9 cellular contexts compared by ENCODE assay signal in the genomic region with DNA sequence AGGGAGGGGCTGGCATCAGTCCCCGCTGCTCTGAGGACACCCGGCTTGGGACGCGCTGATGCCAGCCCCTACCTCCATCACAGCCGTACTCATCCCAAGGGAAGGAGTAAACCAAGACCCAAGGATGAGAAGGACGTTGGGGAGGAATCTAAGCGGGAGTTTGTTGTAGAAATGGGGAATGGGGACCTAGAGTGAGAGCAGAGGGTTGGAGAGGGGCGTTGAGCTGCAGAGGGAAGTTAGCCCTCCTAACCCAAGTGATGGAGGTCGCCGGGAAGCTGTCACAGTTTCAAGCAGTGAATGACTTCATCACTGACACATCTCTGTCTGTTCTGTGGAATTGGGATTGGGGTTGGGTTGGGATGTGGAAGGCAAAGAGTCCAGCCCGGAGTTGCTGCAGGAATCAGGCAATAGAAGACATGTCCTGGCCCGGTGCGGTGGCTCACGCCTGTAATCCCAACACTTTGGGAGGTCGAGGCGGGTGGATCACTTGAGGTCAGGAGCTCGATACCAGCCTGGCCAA. TPM values are rescaled to one million over a fixed set of nuclear protein-coding genes. Genes with fewer than 3 reads are reported as not detected.
A peak's percentile ranks its signal among the peaks of the same experiment; 100 is the strongest.
DNase-seq lines count a peak whose midpoint lies in the region; ATAC-seq, FAIRE-seq and TF ChIP-seq lines count a peak whose summit lies in the region.
"Had no signal": no experiment of that assay in that cellular context is flagged by ENCODE, and none has a peak within 500 bp of the region (broad histone marks: within the 10 kb centered on the region; RNA-seq: fewer than 3 reads in every experiment).

No MANE protein-coding gene starts in this region.

- FAIRE-seq in A549 (lab: Jason Lieb, UNC), result no peak

- intact Hi-C loops in colonic mucosa (cut with DNase I) (loop anchor here (10.0 kb wide), 1 partner anchor 159 kb away; the partner anchor contains the start of gene PTBP3), thyroid gland (cut with DNase I) (loop anchor here (10.0 kb wide), 1 partner anchor 149 kb away; no protein-coding TSS in a partner anchor)

- H3K4me3 ChIP-seq in A549 (peak overlapping the region; percentile 87), colonic mucosa (peak overlapping the region; percentile 44), mucosa of rectum (ENCODE audit: low read length in 2 of 2) (peak overlapping the region; percentile 73 to 78), thyroid gland (replicated peaks in 1 of 3) (peak overlapping the region in 1 of 3 donors; percentile 68)

- POLR2A ChIA-PET in A549 (lab: Yijun Ruan, JAX), result interaction anchor here (1.3 to 2.8 kb wide), 2 partner anchors 56 to 158 kb away, joined by 3 to 10 read pairs; partner anchors contain the start of gene PTBP3

- DNase-seq in A549 (ENCODE audit: low read depth in 1 of 2, low spot score in 1 of 2) (peak in 1 of 2 experiments; percentile 30), HuH-7 (ENCODE audit: low spot score) (peak; percentile 37), colonic mucosa (no peak), thyroid gland (no peak)
- DNase-seq: NCI-H1436 treated with DMSO at 0.1 percent for 48 hours had no signal

- H3K27me3 ChIP-seq in colonic mucosa (no peaks in the 10 kb centered on the region), mucosa of rectum (ENCODE audit: control insufficient read depth in 2 of 2, insufficient read depth in 2 of 2, low read length in 2 of 2) (no peaks in the 10 kb centered on the region), thyroid gland (no peaks in the 10 kb centered on the region)

- CTCF ChIA-PET in A549 (lab: Yijun Ruan, JAX), result interaction anchor here (0.8 to 3.1 kb wide), 6 partner anchors 9 to 186 kb away, joined by 3 to 12 read pairs (median 8); partner anchors contain the start of gene PTBP3

- TF ChIP-seq RAD21 in A549 (conservative IDR thresholded peaks at IDR 0.05 in 1 of 2, IDR thresholded peaks at IDR 0.05 in 1 of 2), result no peak

- H3K36me3 ChIP-seq in colonic mucosa (no peaks in the 10 kb centered on the region), mucosa of rectum (ENCODE audit: control insufficient read depth in 2 of 2, insufficient read depth in 2 of 2, low read length in 2 of 2) (no peaks in the 10 kb centered on the region), thyroid gland (no peaks in the 10 kb centered on the region)

- peak overlapping the region; percentile 99 for H3K27ac ChIP-seq in A549
- peak overlapping the region; percentile 77 for H3K27ac ChIP-seq in colonic mucosa
- peak overlapping the region; percentile 95 for H3K27ac ChIP-seq in mucosa of rectum (ENCODE audit: low read depth in 2 of 2, low read length in 2 of 2)
- H3K27ac ChIP-seq in thyroid gland, result no peak overlapping the region

- H3K9me3 ChIP-seq in A549 (no peaks in the 10 kb centered on the region), colonic mucosa (no peaks in the 10 kb centered on the region), mucosa of rectum (ENCODE audit: control insufficient read depth in 2 of 2, low read length in 2 of 2) (no peaks in the 10 kb centered on the region), thyroid gland (no peaks in the 10 kb centered on the region)

- no peak for TF ChIP-seq EP300 in A549 (IDR thresholded peaks at IDR 0.05)

- TF ChIP-seq CTCF in A549 (IDR thresholded peaks at IDR 0.05) (no peak), colonic mucosa (IDR thresholded peaks at IDR 0.05) (no peak), thyroid gland (IDR thresholded peaks at IDR 0.05) (no peak)

- H3K9ac ChIP-seq in colonic mucosa (ENCODE audit: low read depth in 2 of 2, low read length in 2 of 2) (peak overlapping the region; percentile 79 to 87), mucosa of rectum (ENCODE audit: low read depth in 1 of 2, low read length in 2 of 2) (peak overlapping the region; percentile 79 to 92)

- 88% methylated on average over 17 of the region's 17 CpGs for WGBS in A549 (ENCODE audit: missing lambda C conversion rate)
- 57 to 70% methylated on average over 17 of the region's 17 CpGs for WGBS in thyroid gland, 2 donors

- ATAC-seq in A549 (peak in 1 of 2 experiments; percentile 29; a peak in 3 of 6 replicates), GM19395 (IDR thresholded peaks at IDR 0.05; ENCODE audit: unreplicated experiment) (no peak), GM21381 (IDR thresholded peaks at IDR 0.05; ENCODE audit: unreplicated experiment) (no peak), GM18517 (IDR thresholded peaks at IDR 0.05; ENCODE audit: unreplicated experiment) (no peak)

- no peak; the same call in 1 of the 2 replicates for TF ChIP-seq POLR2A in A549 (IDR thresholded peaks at IDR 0.05; ENCODE audit: low read length)
- no peak for TF ChIP-seq POLR2A in thyroid gland (IDR thresholded peaks at IDR 0.05)

- peak overlapping the region; percentile 69 for H3K4me2 ChIP-seq in A549

- H3K4me1 ChIP-seq in A549 (peaks cover 40% of the 10 kb centered on the region), colonic mucosa (peaks cover 14% of the 10 kb centered on the region), mucosa of rectum (ENCODE audit: control insufficient read depth in 2 of 2, insufficient read depth in 2 of 2, low read length in 2 of 2) (peaks cover 37 to 41% of the 10 kb centered on the region in 2 donors), thyroid gland (peaks cover 0 to 8% of the 10 kb centered on the region in 2 donors)

TF ChIP-seq in A549, 52 proteins besides CTCF, POLR2A, EP300 and RAD21:
- TF ChIP-seq MAFK (IDR thresholded peaks at IDR 0.05; ENCODE audit: partially characterized antibody), result no peak
- no peak for TF ChIP-seq HOXB13 (CRISPR knock-in tag; IDR thresholded peaks at IDR 0.05; ENCODE audit: low read depth)
- TF ChIP-seq POLR2AphosphoS2 (conservative IDR thresholded peaks at IDR 0.05; ENCODE audit: low read length), result no peak
- no peak for TF ChIP-seq KDM5A (IDR thresholded peaks at IDR 0.05)
- no peak for TF ChIP-seq ZSCAN20 (CRISPR knock-in tag; IDR thresholded peaks at IDR 0.05)
- TF ChIP-seq PHF8 (IDR thresholded peaks at IDR 0.05; ENCODE audit: borderline replicate concordance, low read depth), result no peak
- no peak for TF ChIP-seq ZFP36 (IDR thresholded peaks at IDR 0.05; ENCODE audit: borderline replicate concordance, partially characterized antibody)
- no peak for TF ChIP-seq NPAS2 (CRISPR knock-in tag; IDR thresholded peaks at IDR 0.05; ENCODE audit: borderline replicate concordance)
- TF ChIP-seq RARB (CRISPR knock-in tag; IDR thresholded peaks at IDR 0.05), result no peak

RNA-seq across cellular contexts. Expression of gene SUSD1, which starts 0.8 kb away (rescaled TPM):
- polyA plus RNA-seq in A549 (2011; rRNA removed) (18.6 and 21.7 TPM in 2 replicates), A549 (2017; fragmentation: RNase III; extraction: RNeasy Plus Mini Kit Qiagen cat#74134 plus additional on column Dnase treatment) (14.1 to 17.9 TPM (median 15.7 TPM) in 3 replicates)
- polyA plus RNA-seq in A549 (2012; cell fraction: cytosol; rRNA removed), result 6.3 and 7.3 TPM in 2 replicates
- polyA plus RNA-seq in A549 (2012; cell fraction: nucleus; rRNA removed), result 8.6 and 12.3 TPM in 2 replicates
- polyA minus RNA-seq in A549 (2011; rRNA and poly(A)+ RNA removed), result 22.4 and 24.8 TPM in 2 replicates
- total RNA-seq in colonic mucosa (10 to 100 TPM; 23.3 to 25.1 TPM), thyroid gland (10 to 100 TPM in 3 of 4 donors, 1 to 10 TPM in 1; 9.5 to 17.3 (median 13.6) TPM)

Comparison
In these comparisons a context has a peak if more than half of its experiments do, and no peak if none do; other contexts are left out.
1. H3K27ac ChIP-seq: peak in A549 (2 of 2), colonic mucosa (single experiment) and mucosa of rectum (2 of 2); none in thyroid gland (0 of 3).